In genomic region chr3:23875326-23875725, GRCh38 we compare ENCODE assay signal across 31 cellular contexts.
"Had no signal": no experiment of that assay in that cellular context is flagged by ENCODE, and none has a peak within 500 bp of the region (broad histone marks: within the 10 kb centered on the region; RNA-seq: fewer than 3 reads in every experiment).

No MANE protein-coding gene starts in this region.

- H3K4me3 ChIP-seq: adrenal gland, heart left ventricle, psoas muscle, stomach, suprapubic skin, tibial artery had no signal

- H3K27me3 ChIP-seq: adrenal gland, brain microvascular endothelial cell, heart left ventricle, stomach, suprapubic skin, tibial artery had no signal

- ATAC-seq: activated CD4-positive, alpha-beta T cell treated with anti-CD3 and anti-CD28 coated beads for 36 hours; activated CD8-positive, alpha-beta memory T cell treated with anti-CD3 and anti-CD28 coated beads, Interleukin-2, amount 10 ng/mL, durations not matched to agents 7 days and 5 days; activated CD8-positive, alpha-beta T cell treated with anti-CD3 and anti-CD28 coated beads, Interleukin-2, amount 10 ng/mL, durations not matched to agents 7 days and 5 days; activated T-cell treated with anti-CD3 and anti-CD28 coated beads, Interleukin-2, amount 50 U/mL, for 72 hours; esophagus mucosa; heart left ventricle; left colon; naive thymus-derived CD4-positive, alpha-beta T cell; psoas muscle had no signal

- H3K9ac ChIP-seq: parathyroid adenoma had no signal

- DNase-seq: activated CD4-positive, alpha-beta T cell treated with anti-CD3 and anti-CD28 coated beads for 36 hours; activated CD4-positive, CD25-positive, alpha-beta regulatory T cell; activated CD8-positive, alpha-beta memory T cell treated with anti-CD3 and anti-CD28 coated beads, Interleukin-2, amount 10 ng/mL, durations not matched to agents 7 days and 5 days; activated CD8-positive, alpha-beta T cell treated with anti-CD3 and anti-CD28 coated beads, Interleukin-2, amount 10 ng/mL, durations not matched to agents 7 days and 5 days; activated naive CD4-positive, alpha-beta T cell; activated naive CD8-positive, alpha-beta T cell treated with anti-CD3 and anti-CD28 coated beads for 36 hours; activated T-cell treated with anti-CD3 and anti-CD28 coated beads for 4 hours; activated T-cell treated with anti-CD3 and anti-CD28 coated beads, Interleukin-2, amount 50 U/mL, for 72 hours; adrenal gland; aorta; brain microvascular endothelial cell; cortex of kidney; foreskin fibroblast; heart left ventricle; hypothalamus; immature natural killer cell; kidney; left colon; mammary epithelial cell; midbrain; naive thymus-derived CD4-positive, alpha-beta T cell; nucleus accumbens; psoas muscle; stimulated activated CD4-positive, alpha-beta T cell treated with anti-CD3 and anti-CD28 coated beads, Interleukin-15, amount 100 ng/mL, for 24 hours; stimulated activated CD4-positive, alpha-beta T cell treated with anti-CD3 and anti-CD28 coated beads, Interleukin-2, amount 100 ng/mL, for 24 hours; stimulated activated naive B cell treated with anti-CD40 and anti-IgM and Interleukin-4, amounts not matched to agents 10 μg/mL and 1 μg/mL and 100 μg/mL, for 72 hours; stomach; tibial artery had no signal

- H2AFZ ChIP-seq: parathyroid adenoma had no signal

- H3K36me3 ChIP-seq: adrenal gland, brain microvascular endothelial cell, heart left ventricle, stomach, suprapubic skin, tibial artery had no signal

- H3K27ac ChIP-seq: adrenal gland, heart left ventricle, parathyroid adenoma, stomach, suprapubic skin, tibial artery had no signal

- H3K9me3 ChIP-seq: adrenal gland, heart left ventricle, psoas muscle, stomach, suprapubic skin, tibial artery had no signal
